Comparison of ENCODE assay signal across 10 cellular contexts in the genomic region with DNA sequence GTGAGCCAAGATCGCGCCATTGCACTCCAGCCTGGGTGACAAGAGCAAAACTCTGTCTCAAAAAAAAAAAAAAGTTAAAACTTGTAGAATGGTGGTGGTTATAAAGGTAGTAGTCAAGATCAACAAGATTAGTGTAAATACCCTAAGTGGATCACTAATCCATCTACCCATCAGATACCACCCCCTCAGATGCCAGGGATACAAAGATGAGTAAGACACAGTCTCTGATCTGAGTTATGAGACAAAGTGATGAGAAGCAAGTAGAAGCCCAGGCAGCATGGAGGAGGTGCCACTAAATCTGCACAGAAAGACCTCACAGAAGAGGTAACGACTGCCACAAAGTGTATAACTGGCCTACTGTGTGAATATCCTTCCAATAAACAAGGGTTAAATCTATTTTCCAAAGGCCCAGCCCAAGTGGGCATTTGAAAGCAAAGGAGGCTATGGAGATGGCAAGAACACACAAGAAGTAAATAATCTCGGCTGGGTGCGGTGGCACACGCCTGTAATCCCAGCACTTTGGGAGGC. TPM values are rescaled to one million over a fixed set of nuclear protein-coding genes. Genes with fewer than 3 reads are reported as not detected.
A peak's percentile ranks its signal among the peaks of the same experiment; 100 is the strongest.
DNase-seq lines count a peak whose midpoint lies in the region; ATAC-seq, FAIRE-seq and TF ChIP-seq lines count a peak whose summit lies in the region.
"Had no signal": no experiment of that assay in that cellular context is flagged by ENCODE, and none has a peak within 500 bp of the region (broad histone marks: within the 10 kb centered on the region; RNA-seq: fewer than 3 reads in every experiment).

No MANE protein-coding gene starts in this region.

- peak overlapping the region; percentile 53 for H3K9ac ChIP-seq in HCT116 (ENCODE audit: low read length)
- no peak overlapping the region for H3K9ac ChIP-seq in colonic mucosa (ENCODE audit: low read depth in 2 of 2, low read length in 2 of 2)

- H3K4me3 ChIP-seq in ACC112 (ENCODE audit: low read depth, low read length) (no peak overlapping the region), HCT116 (replicated peaks in 1 of 2; ENCODE audit: low read depth in 1 of 2, low read length in 2 of 2) (no peak overlapping the region), colonic mucosa (no peak overlapping the region), osteoblast (ENCODE audit: insufficient read depth, low read length) (no peak overlapping the region)

- DNase-seq in HCT116 (ENCODE audit: low read depth, low spot score) (no peak), colonic mucosa (no peak), osteoblast (ENCODE audit: insufficient read length, low spot score, missing footprints) (no peak), NCI-H2029 (lab: John Stamatoyannopoulos, UW) (no peak), urothelium cell line (ENCODE audit: low spot score) (no peak)
- DNase-seq: activated CD8-positive, alpha-beta memory T cell treated with anti-CD3 and anti-CD28 coated beads, Interleukin-2, amount 50 U/mL, for 48 hours had no signal

- RAD21 ChIA-PET in HCT116 (lab: Charles Lee; ENCODE audit: low non-redundant PET in 1 of 2, low total read pairs in 2 of 2, uncharacterized antibody in 2 of 2, unreplicated experiment in 2 of 2) = no interaction called here

- H4K20me1 ChIP-seq in HCT116 (ENCODE audit: insufficient read depth) = no peaks in the 10 kb centered on the region
- H4K20me1 ChIP-seq in osteoblast (ENCODE audit: insufficient read depth, low read length) = peaks cover 50% of the 10 kb centered on the region

- peak overlapping the region; percentile 99 for H3K27ac ChIP-seq in ACC112 (ENCODE audit: low read depth, low read length)
- H3K27ac ChIP-seq in HCT116 (ENCODE audit: low read depth, low read length) = peak overlapping the region; percentile 81
- peak overlapping the region; percentile 91 for H3K27ac ChIP-seq in colonic mucosa
- H3K27ac ChIP-seq in osteoblast (ENCODE audit: low read depth, low read length) = peak overlapping the region; percentile 97

- TF ChIP-seq CTCF in HCT116 (IDR thresholded peaks at IDR 0.05 in 2 of 3, conservative IDR thresholded peaks at IDR 0.05 in 1 of 3; ENCODE audit: borderline replicate concordance in 1 of 3, insufficient read depth in 1 of 3, low read depth in 2 of 3, low read length in 2 of 3) (no peak), colonic mucosa (IDR thresholded peaks at IDR 0.05) (no peak), osteoblast (IDR thresholded peaks at IDR 0.05; ENCODE audit: extremely low read depth, low read depth, low read length) (no peak)

- no peaks in the 10 kb centered on the region for H3K9me3 ChIP-seq in HCT116 (ENCODE audit: control insufficient read depth in 1 of 2, insufficient read depth in 1 of 2, low read depth in 1 of 2, low read length in 2 of 2)
- H3K9me3 ChIP-seq in colonic mucosa = no peaks in the 10 kb centered on the region
- H3K9me3 ChIP-seq in osteoblast (ENCODE audit: low read depth, low read length) = no peaks in the 10 kb centered on the region

- H3K27me3 ChIP-seq in ACC112 (ENCODE audit: insufficient read depth, low read length) (no peaks in the 10 kb centered on the region), HCT116 (ENCODE audit: insufficient read depth, low read length) (no peaks in the 10 kb centered on the region), colonic mucosa (no peaks in the 10 kb centered on the region), osteoblast (ENCODE audit: insufficient read depth, low read length) (no peaks in the 10 kb centered on the region)

- H3K36me3 ChIP-seq in ACC112 (ENCODE audit: insufficient read depth, low read length) = no peaks in the 10 kb centered on the region
- H3K36me3 ChIP-seq in HCT116 (ENCODE audit: control insufficient read depth in 1 of 2, insufficient read depth in 2 of 2, low read length in 2 of 2) = no peaks in the 10 kb centered on the region
- H3K36me3 ChIP-seq in colonic mucosa = no peaks in the 10 kb centered on the region
- peaks cover 3% of the 10 kb centered on the region for H3K36me3 ChIP-seq in osteoblast (ENCODE audit: insufficient read depth, low read length)

- H3K9me2 ChIP-seq in HCT116 (ENCODE audit: insufficient read depth) = no peaks in the 10 kb centered on the region

- ATAC-seq in HCT116 = no peak
- no peak for ATAC-seq in GM19467 (IDR thresholded peaks at IDR 0.05; ENCODE audit: unreplicated experiment)
- ATAC-seq in HG03439 (IDR thresholded peaks at IDR 0.05; ENCODE audit: unreplicated experiment) = no peak

- no peak for TF ChIP-seq RAD21 in HCT116 (IDR thresholded peaks at IDR 0.05; ENCODE audit: low read depth)

- no peak overlapping the region for H2AFZ ChIP-seq in ACC112 (ENCODE audit: low read length, unreplicated experiment)
- H2AFZ ChIP-seq in HCT116 (ENCODE audit: low read depth, low read length, poor library complexity, severe bottlenecking) = no peak overlapping the region
- no peak overlapping the region for H2AFZ ChIP-seq in osteoblast (ENCODE audit: low read length)

- FAIRE-seq in urothelium cell line (lab: Jason Lieb, UNC) = no peak
- FAIRE-seq: D721Med had no signal

- POLR2A ChIA-PET in HCT116 (lab: Charles Lee) = interaction anchor here (1.0 to 2.0 kb wide), 5 partner anchors 11 to 79 kb away, joined by 3 to 8 read pairs (median 5); a partner anchor contains a TSS

- H3K79me2 ChIP-seq in ACC112 (ENCODE audit: control insufficient read depth, insufficient read depth, low read length, unreplicated experiment) (peaks cover 93% of the 10 kb centered on the region), HCT116 (ENCODE audit: insufficient read depth, low read length) (peaks cover 100% of the 10 kb centered on the region), osteoblast (ENCODE audit: insufficient read depth, low read length) (peaks cover 97% of the 10 kb centered on the region)

- CTCF ChIA-PET in HCT116 (lab: Charles Lee) = interaction anchor here (1.2 to 3.4 kb wide), 2 partner anchors 10 to 79 kb away, joined by 4 to 22 read pairs; no protein-coding TSS in a partner anchor

- peak overlapping the region; percentile 73 for H3K4me2 ChIP-seq in HCT116 (ENCODE audit: low read length)
- peak overlapping the region; percentile 5 for H3K4me2 ChIP-seq in osteoblast (ENCODE audit: insufficient read depth, low read length)

- intact Hi-C loops in HCT116 (cut with micrococcal nuclease) = no loop called here
- intact Hi-C loops in colonic mucosa (cut with DNase I) = no loop called here

- BruUV-seq in HCT116 (replicated peaks; lab: Mats Ljungman, UMichigan) = no TSS peak

- H3K4me1 ChIP-seq in ACC112 (ENCODE audit: control insufficient read depth, insufficient read depth, low read length, unreplicated experiment) (peaks cover 62% of the 10 kb centered on the region), HCT116 (ENCODE audit: control insufficient read depth in 1 of 2, insufficient read depth in 2 of 2, low read length in 2 of 2) (peaks cover 73 to 95% of the 10 kb centered on the region in 2 experiments), colonic mucosa (peaks cover 24% of the 10 kb centered on the region), osteoblast (ENCODE audit: insufficient read depth, low read length) (peaks cover 66% of the 10 kb centered on the region)

- TF ChIP-seq POLR2A in HCT116 (IDR thresholded peaks at IDR 0.05; ENCODE audit: borderline replicate concordance, extremely low read depth, insufficient read depth, insufficient read length) = no peak

TF ChIP-seq in HCT116, 20 proteins besides CTCF, POLR2A, EP300 and RAD21:
- TF ChIP-seq, protein P1, sequence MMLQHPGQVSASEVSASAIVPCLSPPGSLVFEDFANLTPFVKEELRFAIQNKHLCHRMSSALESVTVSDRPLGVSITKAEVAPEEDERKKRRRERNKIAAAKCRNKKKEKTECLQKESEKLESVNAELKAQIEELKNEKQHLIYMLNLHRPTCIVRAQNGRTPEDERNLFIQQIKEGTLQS (IDR thresholded peaks at IDR 0.05) = no peak
- TF ChIP-seq SRF (IDR thresholded peaks at IDR 0.05; ENCODE audit: low read depth) = no peak

RNA-seq across cellular contexts. Expression of a gene that starts 20.2 kb away (rescaled TPM):
- total RNA-seq in HCT116 (2021; ENCODE audit: unreplicated experiment) (106 TPM), colonic mucosa (10 to 100 TPM; 81.5 to 87.6 TPM), osteoblast (84.3 and 91.9 TPM in 2 replicates)
- 66.5 and 78.3 TPM in 2 replicates for polyA plus RNA-seq in HCT116 (2012)

RNA-seq across cellular contexts. Expression of a gene that starts 31.7 kb away (rescaled TPM):
- total RNA-seq in HCT116 (2021; ENCODE audit: unreplicated experiment) = 328 TPM
- polyA plus RNA-seq in HCT116 (2012) = 376 and 446 TPM in 2 replicates
- total RNA-seq in colonic mucosa = 100 to 1,000 TPM; 147 to 278 TPM
- total RNA-seq in osteoblast = 19.7 and 21.4 TPM in 2 replicates
